ENCODE assay signal across 8 cellular contexts in genomic region chr3:120558784-120559227, GRCh38. TPM values are rescaled to one million over a fixed set of nuclear protein-coding genes. Genes with fewer than 3 reads are reported as not detected.
DNase-seq lines count a peak whose midpoint lies in the region; ATAC-seq, FAIRE-seq and TF ChIP-seq lines count a peak whose summit lies in the region.

No MANE protein-coding gene starts in this region.

- peak overlapping the region; percentile 80 for H3K9ac ChIP-seq in keratinocyte (ENCODE audit: control insufficient read depth, extremely low read depth, insufficient read depth, low read length)

- H3K9me3 Mint-ChIP-seq in central memory CD8-positive, alpha-beta T cell = no peaks in the 10 kb centered on the region

- no peaks in the 10 kb centered on the region for H3K79me2 ChIP-seq in keratinocyte (ENCODE audit: control insufficient read depth, insufficient read depth, low read length)

- no peaks in the 10 kb centered on the region for H3K9me3 ChIP-seq in keratinocyte (ENCODE audit: control insufficient read depth, low read depth, low read length)

- dilution Hi-C loops in keratinocyte (cut with MboI; ENCODE audit: extremely low pct_ligation_motif_present, low sequenced_read_pairs) = no loop called here

- TF ChIP-seq CTCF in keratinocyte (optimal IDR thresholded peaks at IDR 0.05 in 1 of 3, IDR thresholded peaks at IDR 0.05 in 1 of 3, conservative IDR thresholded peaks at IDR 0.05 in 1 of 3; ENCODE audit: extremely low read depth in 1 of 3, insufficient read depth in 2 of 3, low read length in 3 of 3) = peak; percentile 84 to 92 (median 90)

- peaks cover 13% of the 10 kb centered on the region for H3K4me1 Mint-ChIP-seq in central memory CD8-positive, alpha-beta T cell

- H3K36me3 Mint-ChIP-seq in central memory CD8-positive, alpha-beta T cell (ENCODE audit: insufficient read depth) = peaks cover 12% of the 10 kb centered on the region

- no peak for FAIRE-seq in keratinocyte (lab: Jason Lieb, UNC)

- peak overlapping the region; percentile 31 to 80 (median 75) for H3K4me3 ChIP-seq in keratinocyte (ENCODE audit: control insufficient read depth in 2 of 3, extremely low read depth in 1 of 3, insufficient read depth in 2 of 3, low read depth in 1 of 3, low read length in 3 of 3)

- peak overlapping the region; percentile 96 for H2AFZ ChIP-seq in keratinocyte (ENCODE audit: control insufficient read depth, low read length)

- H3K36me3 ChIP-seq in keratinocyte (ENCODE audit: control insufficient read depth in 2 of 2, extremely low read depth in 1 of 2, insufficient read depth in 2 of 2, low read length in 2 of 2) = no peaks in the 10 kb centered on the region

- no peaks in the 10 kb centered on the region for H4K20me1 ChIP-seq in keratinocyte (ENCODE audit: control insufficient read depth, extremely low read depth, insufficient read depth, low read length)

- no peaks in the 10 kb centered on the region for H3K27me3 ChIP-seq in keratinocyte (ENCODE audit: control insufficient read depth, extremely low read depth, insufficient read depth, low read length)

- DNase-seq in AG08395 (ENCODE audit: low spot score) = peak; percentile 91
- peak; percentile 79 for DNase-seq in NCI-H2227 treated with DMSO at 0.1 percent for 48 hours (lab: John Stamatoyannopoulos, UW)
- DNase-seq in activated CD4-positive, CD25-positive, alpha-beta regulatory T cell treated with anti-CD3 and anti-CD28 coated beads, Interleukin-2, amount 50 U/mL, for 16 hours (ENCODE audit: low read depth, low spot score) = peak; percentile 77
- DNase-seq in central memory CD8-positive, alpha-beta T cell (ENCODE audit: low spot score in 2 of 2) = peak; percentile 87 to 90
- peak; percentile 21 for DNase-seq in keratinocyte (ENCODE audit: low read depth, low spot score)
- DNase-seq in stimulated activated CD4-positive, alpha-beta T cell treated with anti-CD3 and anti-CD28 coated beads, Interleukin-12 subunit alpha, Interleukin-12 subunit beta, amount 100 ng/mL, for 48 hours (ENCODE audit: low read depth in 2 of 3, low spot score in 1 of 3) = peak; percentile 63 to 78 (median 76)

- peak overlapping the region; percentile 60 for H3K27ac ChIP-seq in keratinocyte (ENCODE audit: control insufficient read depth, insufficient read depth, low read length)

- peak; percentile 91 for ATAC-seq in GM18873 (IDR thresholded peaks at IDR 0.05; ENCODE audit: low FRiP score, unreplicated experiment)
- peak; percentile 96 for ATAC-seq in HG03159 (IDR thresholded peaks at IDR 0.05; ENCODE audit: unreplicated experiment)
- peak; percentile 88 for ATAC-seq in central memory CD8-positive, alpha-beta T cell (replicated peaks; ENCODE audit: extremely low read depth, poor library complexity, severe bottlenecking)

- H3K27me3 Mint-ChIP-seq in central memory CD8-positive, alpha-beta T cell = peaks cover 10% of the 10 kb centered on the region

- peak overlapping the region; percentile 65 for H3K4me3 Mint-ChIP-seq in central memory CD8-positive, alpha-beta T cell

- H3K9me1 ChIP-seq in keratinocyte (ENCODE audit: control insufficient read depth, extremely low read depth, insufficient read depth, low read length) = no peaks in the 10 kb centered on the region

- peak overlapping the region; percentile 80 for H3K27ac Mint-ChIP-seq in central memory CD8-positive, alpha-beta T cell (ENCODE audit: low read depth)

- H3K4me1 ChIP-seq in keratinocyte (ENCODE audit: control insufficient read depth, extremely low read depth, insufficient read depth, low read length) = peaks cover 12% of the 10 kb centered on the region

- peak overlapping the region; percentile 97 for H3K4me2 ChIP-seq in keratinocyte (ENCODE audit: control insufficient read depth, extremely low read depth, insufficient read depth, low read depth, low read length)

RNA-seq across cellular contexts. Expression of gene NDUFB4, which starts 37.3 kb away (rescaled TPM):
- polyA plus RNA-seq in keratinocyte = 130 to 215 TPM (median 143 TPM) in 3 replicates
- 17.6 TPM for polyA plus RNA-seq in keratinocyte (2011; ENCODE audit: low read depth)
- polyA plus RNA-seq in keratinocyte (2011; cell fraction: cytosol; rRNA removed) = 231 and 237 TPM in 2 replicates
- polyA plus RNA-seq in keratinocyte (2011; cell fraction: nucleus; rRNA removed) = 104 and 117 TPM in 2 replicates
- polyA plus RNA-seq in keratinocyte (2012; ENCODE audit: low replicate concordance) = 122 and 192 TPM in 2 replicates
- polyA minus RNA-seq in keratinocyte = 66.0 to 123 TPM (median 91.5 TPM) in 3 replicates
- polyA minus RNA-seq in keratinocyte (2011; cell fraction: cytosol; rRNA and poly(A)+ RNA removed) = 138 TPM
- 22.6 and 25.9 TPM in 2 replicates for polyA minus RNA-seq in keratinocyte (2011; cell fraction: nucleus; rRNA and poly(A)+ RNA removed)

Comparison
In these comparisons a context has a peak if more than half of its experiments do, and no peak if none do; other contexts are left out.
1. Peak in every context shown above with its lines: DNase-seq, ATAC-seq, H3K4me3 ChIP-seq and H3K27ac ChIP-seq.
2. DNase-seq: peak in every context shown above with its lines; median percentile 91 in AG08395; 88 in central memory CD8-positive, alpha-beta T cell; 79 in NCI-H2227 treated with DMSO at 0.1 percent for 48 hours; 77 in activated CD4-positive, CD25-positive, alpha-beta regulatory T cell treated with anti-CD3 and anti-CD28 coated beads, Interleukin-2, amount 50 U/mL, for 16 hours; 76 in stimulated activated CD4-positive, alpha-beta T cell treated with anti-CD3 and anti-CD28 coated beads, Interleukin-12 subunit alpha, Interleukin-12 subunit beta, amount 100 ng/mL, for 48 hours; 21 in keratinocyte.